8 cellular contexts compared by ENCODE assay signal in the genomic region with DNA sequence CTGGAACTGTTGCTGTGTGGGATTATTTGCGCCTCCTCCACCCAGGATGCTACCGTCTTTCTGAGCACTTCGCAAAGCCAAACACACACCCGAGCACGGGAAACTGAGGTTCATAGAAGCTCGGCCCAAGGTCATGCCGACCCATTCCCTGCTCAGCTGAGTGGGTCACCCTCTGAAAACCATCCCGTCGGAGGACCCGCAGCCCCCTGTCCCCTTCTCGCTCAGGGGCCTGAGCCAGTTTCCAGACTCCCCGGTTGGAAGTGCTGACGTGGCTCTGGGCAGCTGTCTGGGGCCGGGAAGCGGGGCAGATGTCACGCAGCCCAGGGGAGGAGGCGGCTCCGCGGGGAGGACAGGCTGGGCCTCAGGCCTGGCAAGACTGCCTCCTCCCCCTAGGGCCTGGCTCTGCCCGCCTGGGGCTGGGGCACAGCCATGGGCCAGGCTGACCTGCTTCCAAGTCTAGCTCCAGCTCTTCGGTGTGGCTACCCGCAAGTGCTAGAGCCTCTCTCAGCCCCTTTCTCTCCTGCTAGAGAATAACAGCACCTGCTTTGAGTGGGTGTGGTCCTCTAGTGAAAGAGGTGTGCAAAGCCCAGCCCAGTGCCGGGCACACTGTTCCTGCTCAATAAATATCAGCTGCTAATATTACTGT. TPM values are rescaled to one million over a fixed set of nuclear protein-coding genes. Genes with fewer than 3 reads are reported as not detected.
DNase-seq lines count a peak whose midpoint lies in the region; ATAC-seq, FAIRE-seq and TF ChIP-seq lines count a peak whose summit lies in the region.

No MANE protein-coding gene starts in this region.

- H3K27ac ChIP-seq in heart right ventricle (peak overlapping the region; percentile 82 to 97 (median 92)), pancreas (peak overlapping the region; percentile 93 to 99 (median 97))

- H3K36me3 Mint-ChIP-seq in activated naive CD8-positive, alpha-beta T cell treated with anti-CD3 and anti-CD28 coated beads, Interleukin-2, amount 50 U/mL, for 24 hours (ENCODE audit: low read depth) = peaks cover 11% of the 10 kb centered on the region

- peak; percentile 90 for DNase-seq in Ammon's horn (ENCODE audit: low spot score)
- DNase-seq in GM12864 (ENCODE audit: low read depth) = no peak
- peak; percentile 13 for DNase-seq in NCI-H1092 (lab: John Stamatoyannopoulos, UW)
- DNase-seq in activated naive CD8-positive, alpha-beta T cell treated with anti-CD3 and anti-CD28 coated beads, Interleukin-2, amount 50 U/mL, for 24 hours = no peak
- DNase-seq in heart right ventricle = peak; percentile 86
- DNase-seq in pancreas = peak; percentile 89 to 98 (median 94)
- no peak for DNase-seq in stimulated activated CD4-positive, alpha-beta T cell treated with anti-CD3 and anti-CD28 coated beads, Interleukin-15, amount 100 ng/mL, for 24 hours

- H3K9me3 Mint-ChIP-seq in activated naive CD8-positive, alpha-beta T cell treated with anti-CD3 and anti-CD28 coated beads, Interleukin-2, amount 50 U/mL, for 24 hours = no peaks in the 10 kb centered on the region

- 6 to 9% methylated on average over 23 of the region's 23 CpGs for WGBS in heart right ventricle, 2 donors
- WGBS in pancreas, 2 donors = 4 to 5% methylated on average over 22 to 23 of the region's 23 CpGs

- H3K4me3 Mint-ChIP-seq in activated naive CD8-positive, alpha-beta T cell treated with anti-CD3 and anti-CD28 coated beads, Interleukin-2, amount 50 U/mL, for 24 hours = no peak overlapping the region

- TF ChIP-seq CTCF in GM12864 (IDR thresholded peaks at IDR 0.05; ENCODE audit: low read depth, low read length, missing control alignments) = no peak
- TF ChIP-seq CTCF in heart right ventricle (IDR thresholded peaks at IDR 0.05) = no peak
- TF ChIP-seq CTCF in pancreas (IDR thresholded peaks at IDR 0.05) = no peak

- H3K9me3 ChIP-seq in heart right ventricle (no peaks in the 10 kb centered on the region), pancreas (no peaks in the 10 kb centered on the region)

- no peaks in the 10 kb centered on the region for H3K36me3 ChIP-seq in heart right ventricle
- no peaks in the 10 kb centered on the region for H3K36me3 ChIP-seq in pancreas

- peak overlapping the region; percentile 35 for H3K27ac Mint-ChIP-seq in activated naive CD8-positive, alpha-beta T cell treated with anti-CD3 and anti-CD28 coated beads, Interleukin-2, amount 50 U/mL, for 24 hours

- peaks cover 19 to 61% (median 45%) of the 10 kb centered on the region in 9 donors for H3K4me1 ChIP-seq in heart right ventricle
- H3K4me1 ChIP-seq in pancreas = peaks cover 39 to 45% (median 42%) of the 10 kb centered on the region in 3 donors

- no peak for ATAC-seq in activated naive CD8-positive, alpha-beta T cell treated with anti-CD3 and anti-CD28 coated beads, Interleukin-2, amount 50 U/mL, for 24 hours
- ATAC-seq in heart right ventricle (peak; percentile 70 to 89 (median 79)), pancreas (peak; percentile 74 to 81 (median 76)), GM19455 (IDR thresholded peaks at IDR 0.05; ENCODE audit: unreplicated experiment) (no peak)

- FAIRE-seq in pancreas (lab: Jason Lieb, UNC) = no peak

- H3K27me3 ChIP-seq in heart right ventricle (no peaks in the 10 kb centered on the region), pancreas (no peaks in the 10 kb centered on the region)

- H3K4me3 ChIP-seq in GM12864 (ENCODE audit: low read depth, low read length) (peak overlapping the region; percentile 47), heart right ventricle (peak overlapping the region; percentile 33 to 65 (median 55)), pancreas (peak overlapping the region; percentile 10 to 55 (median 46))

- peaks cover 50% of the 10 kb centered on the region for H3K4me1 Mint-ChIP-seq in activated naive CD8-positive, alpha-beta T cell treated with anti-CD3 and anti-CD28 coated beads, Interleukin-2, amount 50 U/mL, for 24 hours

- intact Hi-C loops in heart right ventricle (cut with DNase I) = loop anchor here in 7 of 10 donors (1.0 to 10.0 kb wide), 6 partner anchors 10 to 227 kb away; a partner anchor contains a TSS
- intact Hi-C loops in pancreas (cut with DNase I) = loop anchor here in 1 of 3 donors (10.0 kb wide), 2 partner anchors 47 to 127 kb away; no protein-coding TSS in a partner anchor

- H3K27me3 Mint-ChIP-seq in activated naive CD8-positive, alpha-beta T cell treated with anti-CD3 and anti-CD28 coated beads, Interleukin-2, amount 50 U/mL, for 24 hours = no peaks in the 10 kb centered on the region

RNA-seq across cellular contexts. Expression of a gene that starts 9.9 kb away (rescaled TPM):
- 10 to 100 TPM; 30.7 to 51.6 (median 37.9) TPM for total RNA-seq in heart right ventricle
- polyA plus RNA-seq in heart right ventricle = 10 to 100 TPM; 28.7 to 31.4 TPM
- 10 to 100 TPM; 39.5 to 70.5 (median 45.4) TPM for total RNA-seq in pancreas
- 10 to 100 TPM; 33.0 to 36.4 TPM for polyA plus RNA-seq in pancreas

Comparison
In these comparisons a context has a peak if more than half of its experiments do, and no peak if none do; other contexts are left out.
1. DNase-seq: peak in Ammon's horn (single experiment), NCI-H1092 (single experiment), heart right ventricle (2 of 2) and pancreas (6 of 6); none in GM12864 (single experiment), activated naive CD8-positive, alpha-beta T cell treated with anti-CD3 and anti-CD28 coated beads, Interleukin-2, amount 50 U/mL, for 24 hours (single experiment) and stimulated activated CD4-positive, alpha-beta T cell treated with anti-CD3 and anti-CD28 coated beads, Interleukin-15, amount 100 ng/mL, for 24 hours (single experiment).
2. ATAC-seq: peak in heart right ventricle (8 of 8) and pancreas (4 of 4); none in activated naive CD8-positive, alpha-beta T cell treated with anti-CD3 and anti-CD28 coated beads, Interleukin-2, amount 50 U/mL, for 24 hours (single experiment) and GM19455 (single experiment).
3. Peak in every context shown above with its lines, with median percentiles within 50 percentile points of each other: H3K4me3 ChIP-seq.